Comparison of ENCODE assay signal across 13 cellular contexts in the genomic region with DNA sequence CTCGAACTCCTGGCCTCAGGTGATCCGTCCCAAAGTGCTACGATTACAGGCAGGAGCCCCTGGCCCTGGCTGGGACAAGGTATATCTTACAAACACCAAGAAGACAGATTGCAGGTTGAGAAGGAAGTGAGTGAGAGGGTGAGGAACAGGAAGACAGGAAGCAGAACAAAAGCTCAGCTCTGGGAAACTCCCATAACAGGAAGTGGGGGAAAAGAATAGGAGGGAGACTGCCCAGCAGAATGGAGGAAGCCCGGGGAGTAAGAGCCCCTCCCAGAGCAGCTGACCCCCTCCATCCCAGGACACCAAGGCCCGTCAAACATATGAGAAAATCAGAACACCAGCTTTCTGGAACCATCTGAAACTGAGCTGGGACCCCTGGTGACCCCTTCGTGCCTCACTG. TPM values are rescaled to one million over a fixed set of nuclear protein-coding genes. Genes with fewer than 3 reads are reported as not detected.
DNase-seq lines count a peak whose midpoint lies in the region; ATAC-seq and TF ChIP-seq lines count a peak whose summit lies in the region.
"Had no signal": no experiment of that assay in that cellular context is flagged by ENCODE, and none has a peak within 500 bp of the region (broad histone marks: within the 10 kb centered on the region; RNA-seq: fewer than 3 reads in every experiment).

No MANE protein-coding gene starts in this region.

- peaks cover 11% of the 10 kb centered on the region for H3K36me3 Mint-ChIP-seq in activated CD8-positive, alpha-beta memory T cell treated with anti-CD3 and anti-CD28 coated beads, Interleukin-2, amount 10 ng/mL, durations not matched to agents 7 days and 5 days
- peaks cover 28% of the 10 kb centered on the region for H3K36me3 Mint-ChIP-seq in stimulated activated effector memory CD8-positive, alpha-beta T cell treated with anti-CD3 and anti-CD28 coated beads, Interleukin-12 subunit alpha, Interleukin-12 subunit beta, amount 100 ng/mL, for 72 hours

- H3K9me3 Mint-ChIP-seq in activated CD8-positive, alpha-beta memory T cell treated with anti-CD3 and anti-CD28 coated beads, Interleukin-2, amount 10 ng/mL, durations not matched to agents 7 days and 5 days (ENCODE audit: low read depth) = no peaks in the 10 kb centered on the region
- no peaks in the 10 kb centered on the region for H3K9me3 Mint-ChIP-seq in stimulated activated effector memory CD8-positive, alpha-beta T cell treated with anti-CD3 and anti-CD28 coated beads, Interleukin-12 subunit alpha, Interleukin-12 subunit beta, amount 100 ng/mL, for 72 hours

- H3K4me1 Mint-ChIP-seq in activated CD8-positive, alpha-beta memory T cell treated with anti-CD3 and anti-CD28 coated beads, Interleukin-2, amount 10 ng/mL, durations not matched to agents 7 days and 5 days = peaks cover 39% of the 10 kb centered on the region
- H3K4me1 Mint-ChIP-seq in stimulated activated effector memory CD8-positive, alpha-beta T cell treated with anti-CD3 and anti-CD28 coated beads, Interleukin-12 subunit alpha, Interleukin-12 subunit beta, amount 100 ng/mL, for 72 hours = peaks cover 46% of the 10 kb centered on the region

- peaks cover 31% of the 10 kb centered on the region for H3K79me2 ChIP-seq in PC-9 (ENCODE audit: low read depth)

- H3K27ac Mint-ChIP-seq in activated CD8-positive, alpha-beta memory T cell treated with anti-CD3 and anti-CD28 coated beads, Interleukin-2, amount 10 ng/mL, durations not matched to agents 7 days and 5 days = peak overlapping the region; percentile 96
- peak overlapping the region; percentile 92 for H3K27ac Mint-ChIP-seq in stimulated activated effector memory CD8-positive, alpha-beta T cell treated with anti-CD3 and anti-CD28 coated beads, Interleukin-12 subunit alpha, Interleukin-12 subunit beta, amount 100 ng/mL, for 72 hours

- no peaks in the 10 kb centered on the region for H3K9me2 ChIP-seq in PC-9 (ENCODE audit: insufficient read depth)

- H3K27me3 ChIP-seq in PC-9 (ENCODE audit: insufficient read depth, low read depth) (no peaks in the 10 kb centered on the region), esophagus (ENCODE audit: control insufficient read depth in 1 of 2, insufficient read depth in 2 of 2, low read length in 2 of 2) (no peaks in the 10 kb centered on the region), brain microvascular endothelial cell (replicated peaks) (no peaks in the 10 kb centered on the region)

- H2AFZ ChIP-seq in PC-9 = no peak overlapping the region

- POLR2A ChIA-PET in PC-9 (lab: Charles Lee; ENCODE audit: unreplicated experiment) = no interaction called here

- TF ChIP-seq CTCF in PC-9 (conservative IDR thresholded peaks at IDR 0.05) = no peak
- no peak for TF ChIP-seq CTCF in brain microvascular endothelial cell (IDR thresholded peaks at IDR 0.05; ENCODE audit: low read depth, low read length, missing control alignments)

- H3K4me3 Mint-ChIP-seq in activated CD8-positive, alpha-beta memory T cell treated with anti-CD3 and anti-CD28 coated beads, Interleukin-2, amount 10 ng/mL, durations not matched to agents 7 days and 5 days = no peak overlapping the region
- peak overlapping the region; percentile 38 for H3K4me3 Mint-ChIP-seq in stimulated activated effector memory CD8-positive, alpha-beta T cell treated with anti-CD3 and anti-CD28 coated beads, Interleukin-12 subunit alpha, Interleukin-12 subunit beta, amount 100 ng/mL, for 72 hours

- H3K27me3 Mint-ChIP-seq in activated CD8-positive, alpha-beta memory T cell treated with anti-CD3 and anti-CD28 coated beads, Interleukin-2, amount 10 ng/mL, durations not matched to agents 7 days and 5 days = no peaks in the 10 kb centered on the region

- H3K36me3 ChIP-seq in PC-9 (ENCODE audit: low read depth) (no peaks in the 10 kb centered on the region), esophagus (ENCODE audit: control insufficient read depth in 2 of 2, insufficient read depth in 2 of 2, low read length in 1 of 2) (peaks cover 0 to 9% of the 10 kb centered on the region in 2 donors), brain microvascular endothelial cell (replicated peaks) (peaks cover 7% of the 10 kb centered on the region)

- H3K4me1 ChIP-seq in PC-9 (replicated peaks; ENCODE audit: insufficient read depth) (peaks cover 25% of the 10 kb centered on the region), esophagus (ENCODE audit: control insufficient read depth in 2 of 2, insufficient read depth in 2 of 2, low read length in 1 of 2) (peaks cover 3 to 6% of the 10 kb centered on the region in 2 donors)

- 0 out of 2 replicates have a peak overlapping the region, but pooled peaks have one; percentile 92 for H3K4me2 ChIP-seq in PC-9
- H3K4me2 ChIP-seq: KMS-11 had no signal

- H3F3A ChIP-seq in PC-9 (ENCODE audit: insufficient read depth, low read depth) = peaks cover 23% of the 10 kb centered on the region

- BruUV-seq in PC-9 (replicated peaks; lab: Mats Ljungman, UMichigan) = no TSS peak

- no peak overlapping the region for H3K4me3 ChIP-seq in PC-9
- no peak overlapping the region for H3K4me3 ChIP-seq in esophagus (ENCODE audit: low read depth in 1 of 2, low read length in 2 of 2)
- no peak overlapping the region for H3K4me3 ChIP-seq in brain microvascular endothelial cell (ENCODE audit: low read depth, low read length)

- in situ Hi-C loops in brain microvascular endothelial cell (cut with HindIII; ENCODE audit: low pct_ligation_motif_present, low sequenced_read_pairs) = no loop called here

- intact Hi-C loops in PC-9 (cut with micrococcal nuclease; ENCODE audit: unreplicated experiment) = no loop called here

- no peaks in the 10 kb centered on the region for H4K20me1 ChIP-seq in PC-9 (ENCODE audit: insufficient read depth)

- WGBS in esophagus, 2 donors = 68 to 74% methylated on average over 6 of the region's 6 CpGs

- H3K27ac ChIP-seq in PC-9 = no peak overlapping the region
- peak overlapping the region; percentile 47 to 72 for H3K27ac ChIP-seq in esophagus (ENCODE audit: low read depth in 2 of 2, low read length in 1 of 2)
- no peak overlapping the region for H3K27ac ChIP-seq in brain microvascular endothelial cell
- H3K27ac ChIP-seq: KMS-11 had no signal

- H3K9me3 ChIP-seq in PC-9 (ENCODE audit: insufficient read depth, low read depth) (no peaks in the 10 kb centered on the region), esophagus (ENCODE audit: control insufficient read depth in 2 of 2, insufficient read depth in 1 of 2, low read depth in 1 of 2, low read length in 1 of 2) (no peaks in the 10 kb centered on the region)

- CTCF ChIA-PET in activated CD8-positive, alpha-beta memory T cell treated with anti-CD3 and anti-CD28 coated beads, Interleukin-2, amount 10 ng/mL, durations not matched to agents 7 days and 5 days (lab: Charles Lee) = no interaction called here
- CTCF ChIA-PET in PC-9 (lab: Charles Lee) = no interaction called here

- no peak for ATAC-seq in activated CD8-positive, alpha-beta memory T cell treated with anti-CD3 and anti-CD28 coated beads, Interleukin-2, amount 10 ng/mL, durations not matched to agents 7 days and 5 days
- ATAC-seq in stimulated activated effector memory CD8-positive, alpha-beta T cell treated with anti-CD3 and anti-CD28 coated beads, Interleukin-12 subunit alpha, Interleukin-12 subunit beta, amount 100 ng/mL, for 72 hours = no peak
- ATAC-seq in GM21528 (IDR thresholded peaks at IDR 0.05; ENCODE audit: low FRiP score, unreplicated experiment) (no peak), GM21367 (IDR thresholded peaks at IDR 0.05; ENCODE audit: unreplicated experiment) (no peak)

- DNase-seq in activated CD8-positive, alpha-beta memory T cell treated with anti-CD3 and anti-CD28 coated beads, Interleukin-2, amount 10 ng/mL, durations not matched to agents 7 days and 5 days = no peak
- DNase-seq in activated CD8-positive, alpha-beta memory T cell treated with anti-CD3 and anti-CD28 coated beads, Interleukin-2, amount 50 U/mL, for 4 hours = no peak
- no peak for DNase-seq in PC-9
- DNase-seq in stimulated activated effector memory CD8-positive, alpha-beta T cell treated with anti-CD3 and anti-CD28 coated beads, Interleukin-12 subunit alpha, Interleukin-12 subunit beta, amount 100 ng/mL, for 72 hours (ENCODE audit: low spot score in 2 of 2) = no peak
- no peak for DNase-seq in brain microvascular endothelial cell
- DNase-seq: amygdala, left cardiac atrium, NCI-H510A, T-helper 9 cell had no signal

RNA-seq across cellular contexts. Expression of a gene that starts 2.9 kb away (rescaled TPM):
- 10 to 100 TPM; 45.6 to 60.7 TPM for total RNA-seq in activated CD8-positive, alpha-beta memory T cell treated with anti-CD3 and anti-CD28 coated beads, Interleukin-2, amount 10 ng/mL, durations not matched to agents 7 days and 5 days
- 22.7 and 27.4 TPM in 2 replicates for total RNA-seq in PC-9 (2021)
- polyA plus RNA-seq in esophagus = 10 to 100 TPM in 1 of 2 donors, 1 to 10 TPM in 1; 8.4 to 17.1 TPM

RNA-seq across cellular contexts. Expression of a gene that starts 32.4 kb away (rescaled TPM):
- 10 to 100 TPM; 38.3 to 43.5 TPM for total RNA-seq in activated CD8-positive, alpha-beta memory T cell treated with anti-CD3 and anti-CD28 coated beads, Interleukin-2, amount 10 ng/mL, durations not matched to agents 7 days and 5 days
- 239 and 255 TPM in 2 replicates for total RNA-seq in PC-9 (2021)
- 10 to 100 TPM; 59.4 to 60.1 TPM for polyA plus RNA-seq in esophagus

RNA-seq across cellular contexts. Expression of a gene that starts 37.9 kb away (rescaled TPM):
- total RNA-seq in activated CD8-positive, alpha-beta memory T cell treated with anti-CD3 and anti-CD28 coated beads, Interleukin-2, amount 10 ng/mL, durations not matched to agents 7 days and 5 days = under 1 TPM in 1 of 2 experiments, not detected in 1; 0.33 TPM
- 0.53 and 0.79 TPM in 2 replicates for total RNA-seq in PC-9 (2021)
- under 1 TPM; 0.80 to 0.96 TPM for polyA plus RNA-seq in esophagus

Comparison
In these comparisons a context has a peak if more than half of its experiments do, and no peak if none do; other contexts are left out.
1. H3K27ac ChIP-seq: peak in esophagus (2 of 2); none in PC-9 (single experiment) and brain microvascular endothelial cell (single experiment).